ENCODE assay signal across 10 cellular contexts in the genomic region with DNA sequence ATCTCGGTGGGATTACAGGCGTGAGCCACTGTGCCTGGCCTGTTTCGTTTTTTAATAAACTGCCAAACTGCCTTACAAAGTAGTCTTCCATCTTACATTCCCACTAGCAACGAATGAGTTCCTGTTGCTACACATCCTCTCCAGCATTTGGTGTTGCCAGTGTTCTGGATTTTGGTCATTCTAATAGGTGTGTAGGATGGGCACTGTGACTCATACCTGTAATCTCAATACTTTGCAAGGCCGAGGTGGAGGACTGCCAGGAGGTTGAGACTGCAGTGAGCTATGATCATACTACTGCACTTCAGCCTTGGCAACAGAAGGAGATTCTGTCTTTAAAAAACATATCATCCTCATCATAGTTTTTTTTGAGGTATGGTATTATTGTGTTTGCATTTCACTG. TPM values are rescaled to one million over a fixed set of nuclear protein-coding genes. Genes with fewer than 3 reads are reported as not detected.
A peak's percentile ranks its signal among the peaks of the same experiment; 100 is the strongest.
DNase-seq lines count a peak whose midpoint lies in the region; ATAC-seq, FAIRE-seq and TF ChIP-seq lines count a peak whose summit lies in the region.
"Had no signal": no experiment of that assay in that cellular context is flagged by ENCODE, and none has a peak within 500 bp of the region (broad histone marks: within the 10 kb centered on the region; RNA-seq: fewer than 3 reads in every experiment).

No MANE protein-coding gene starts in this region.

- RAD21 ChIA-PET in HCT116 (lab: Charles Lee; ENCODE audit: low non-redundant PET in 1 of 2, low total read pairs in 2 of 2, uncharacterized antibody in 2 of 2, unreplicated experiment in 2 of 2) = no interaction called here

- FAIRE-seq in RCC 7860 (lab: Jason Lieb, UNC) = peak; percentile 15

- H3K27me3 ChIP-seq in HCT116 (ENCODE audit: insufficient read depth, low read length) (no peaks in the 10 kb centered on the region), right lobe of liver (no peaks in the 10 kb centered on the region), GM23338 (ENCODE audit: insufficient read depth) (no peaks in the 10 kb centered on the region)

- no peaks in the 10 kb centered on the region; the same call in 2 of the 3 replicates for H3K36me3 Mint-ChIP-seq in GM23338 (ENCODE audit: low read depth)

- intact Hi-C loops in HCT116 (cut with micrococcal nuclease) = no loop called here
- intact Hi-C loops in right lobe of liver (cut with DNase I) = loop anchor here in 1 of 2 donors (5.0 kb wide), 1 partner anchor 77 kb away; no protein-coding TSS in a partner anchor

- H3K79me2 ChIP-seq in HCT116 (ENCODE audit: insufficient read depth, low read length) (no peaks in the 10 kb centered on the region), GM23338 (replicated peaks; ENCODE audit: insufficient read depth) (no peaks in the 10 kb centered on the region)

- H3K36me3 ChIP-seq in HCT116 (ENCODE audit: control insufficient read depth in 1 of 2, insufficient read depth in 2 of 2, low read length in 2 of 2) = no peaks in the 10 kb centered on the region
- no peaks in the 10 kb centered on the region for H3K36me3 ChIP-seq in right lobe of liver
- no peaks in the 10 kb centered on the region for H3K36me3 ChIP-seq in GM23338 (ENCODE audit: insufficient read depth)

- POLR2A ChIA-PET in HCT116 (lab: Charles Lee) = interaction anchor here (0.7 kb wide), 1 partner anchor 79 kb away, joined by 3 read pairs; no protein-coding TSS in a partner anchor

- no peak overlapping the region for H3K4me3 ChIP-seq in HCT116 (replicated peaks in 1 of 2; ENCODE audit: low read depth in 1 of 2, low read length in 2 of 2)
- no peak overlapping the region for H3K4me3 ChIP-seq in right lobe of liver
- no peak overlapping the region for H3K4me3 ChIP-seq in GM23338

- TF ChIP-seq CTCF in HCT116 (IDR thresholded peaks at IDR 0.05 in 2 of 3, conservative IDR thresholded peaks at IDR 0.05 in 1 of 3; ENCODE audit: borderline replicate concordance in 1 of 3, insufficient read depth in 1 of 3, low read depth in 2 of 3, low read length in 2 of 3) = no peak
- TF ChIP-seq CTCF in right lobe of liver (IDR thresholded peaks at IDR 0.05) = no peak
- TF ChIP-seq CTCF in GM23338 (conservative IDR thresholded peaks at IDR 0.05; ENCODE audit: low read depth in 2 of 2) = no peak

- no peaks in the 10 kb centered on the region for H3K9me3 ChIP-seq in HCT116 (ENCODE audit: control insufficient read depth in 1 of 2, insufficient read depth in 1 of 2, low read depth in 1 of 2, low read length in 2 of 2)
- H3K9me3 ChIP-seq in right lobe of liver = no peaks in the 10 kb centered on the region

- no peaks in the 10 kb centered on the region for H3K9me3 Mint-ChIP-seq in GM23338

- TF ChIP-seq POLR2A in HCT116 (IDR thresholded peaks at IDR 0.05; ENCODE audit: borderline replicate concordance, extremely low read depth, insufficient read depth, insufficient read length) (no peak), right lobe of liver (IDR thresholded peaks at IDR 0.05) (no peak)

- no peak overlapping the region for H3K9ac ChIP-seq in HCT116 (ENCODE audit: low read length)
- H3K9ac ChIP-seq: KMS-11 had no signal

- peaks cover 3% of the 10 kb centered on the region for H3K27me3 Mint-ChIP-seq in GM23338 (ENCODE audit: insufficient read depth, low read depth, poor library complexity)

- H3K4me2 ChIP-seq in HCT116 (ENCODE audit: low read length) (peak overlapping the region; percentile 19; the same call in 1 of the 2 replicates), GM23338 (no peak overlapping the region)
- H3K4me2 ChIP-seq: KMS-11 had no signal

- DNase-seq in HCT116 (ENCODE audit: low read depth, low spot score) (peak; percentile 48), RCC 7860 (ENCODE audit: low spot score) (peak; percentile 54), right lobe of liver (peak in 1 of 3 donors; percentile 77), GM23338 (ENCODE audit: low spot score) (no peak)
- no peak for DNase-seq in stimulated activated CD4-positive, alpha-beta T cell treated with anti-CD3 and anti-CD28 coated beads, Interleukin-12 subunit alpha, Interleukin-12 subunit beta, amount 100 ng/mL, for 4 hours
- DNase-seq: DND-41 had no signal

- no peak overlapping the region for H2AFZ ChIP-seq in HCT116 (ENCODE audit: low read depth, low read length, poor library complexity, severe bottlenecking)
- H2AFZ ChIP-seq in GM23338 = no peak overlapping the region

- BruUV-seq in HCT116 (replicated peaks; lab: Mats Ljungman, UMichigan) = no TSS peak

- CTCF ChIA-PET in HCT116 (lab: Charles Lee) = interaction anchor here (0.9 kb wide), 2 partner anchors 22 to 24 kb away, joined by 3 to 5 read pairs; no protein-coding TSS in a partner anchor

- H3K27ac ChIP-seq in HCT116 (ENCODE audit: low read depth, low read length) = no peak overlapping the region
- H3K27ac ChIP-seq in right lobe of liver = no peak overlapping the region
- no peak overlapping the region for H3K27ac ChIP-seq in GM23338 (ENCODE audit: low read depth)
- H3K27ac ChIP-seq: KMS-11 had no signal

- H3F3A ChIP-seq in GM23338 (replicated peaks; ENCODE audit: low read depth) = no peaks in the 10 kb centered on the region

- 66% methylated on average over 5 of the region's 5 CpGs for WGBS in right lobe of liver (ENCODE audit: insufficient coverage, low coverage, low lambda C conversion rate, missing lambda C conversion rate)

- TF ChIP-seq RAD21 in HCT116 (IDR thresholded peaks at IDR 0.05; ENCODE audit: low read depth) = no peak

- ATAC-seq in GM18508 (IDR thresholded peaks at IDR 0.05; ENCODE audit: insufficient read depth, unreplicated experiment) (peak; percentile 71), HCT116 (peak; percentile 82), right lobe of liver (peak; percentile 27 to 99 (median 56)), GM23338 (no peak), GM19397 (IDR thresholded peaks at IDR 0.05; ENCODE audit: unreplicated experiment) (no peak), HG02763 (IDR thresholded peaks at IDR 0.05; ENCODE audit: unreplicated experiment) (no peak)

- no peak overlapping the region for H3K27ac Mint-ChIP-seq in GM23338

- H3K4me3 Mint-ChIP-seq in GM23338 = no peak overlapping the region

- H4K20me1 ChIP-seq in HCT116 (ENCODE audit: insufficient read depth) (no peaks in the 10 kb centered on the region), GM23338 (replicated peaks; ENCODE audit: insufficient read depth) (peaks cover 3% of the 10 kb centered on the region; the same call in 1 of the 2 replicates)

- H3K4me1 ChIP-seq in HCT116 (ENCODE audit: control insufficient read depth in 1 of 2, insufficient read depth in 2 of 2, low read length in 2 of 2) (peaks cover 23 to 24% of the 10 kb centered on the region in 2 experiments), right lobe of liver (no peaks in the 10 kb centered on the region), GM23338 (ENCODE audit: insufficient read depth) (no peaks in the 10 kb centered on the region)

- no peaks in the 10 kb centered on the region for H3K9me2 ChIP-seq in HCT116 (ENCODE audit: insufficient read depth)
- H3K9me2 ChIP-seq in GM23338 (ENCODE audit: insufficient read depth) = no peaks in the 10 kb centered on the region

- H3K4me1 Mint-ChIP-seq in GM23338 = peaks cover 5% of the 10 kb centered on the region; the same call in 2 of the 3 replicates

TF ChIP-seq in HCT116, 20 proteins besides CTCF, POLR2A, EP300 and RAD21 (continues in another document):
- TF ChIP-seq, protein P1, sequence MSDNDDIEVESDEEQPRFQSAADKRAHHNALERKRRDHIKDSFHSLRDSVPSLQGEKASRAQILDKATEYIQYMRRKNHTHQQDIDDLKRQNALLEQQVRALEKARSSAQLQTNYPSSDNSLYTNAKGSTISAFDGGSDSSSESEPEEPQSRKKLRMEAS (IDR thresholded peaks at IDR 0.05) = no peak
- 0 out of 2 replicates have a peak, but pooled peaks have one; percentile 37 for TF ChIP-seq CBX3 (IDR thresholded peaks at IDR 0.05; ENCODE audit: low read depth)
- peak; percentile 44 for TF ChIP-seq JUND (IDR thresholded peaks at IDR 0.05)
- TF ChIP-seq ZFX (IDR thresholded peaks at IDR 0.05) = no peak
- no peak for TF ChIP-seq EGR1 (IDR thresholded peaks at IDR 0.05; ENCODE audit: low read depth)
- no peak for TF ChIP-seq POLR2AphosphoS5 (IDR thresholded peaks at IDR 0.05; ENCODE audit: low read depth, low read length)
- no peak for TF ChIP-seq SP1 (IDR thresholded peaks at IDR 0.05; ENCODE audit: low read depth)
- TF ChIP-seq YY1 (IDR thresholded peaks at IDR 0.05; ENCODE audit: extremely low read depth, insufficient replicate concordance, low read depth, low read length) = no peak
- peak; percentile 53; the same call in 1 of the 2 replicates for TF ChIP-seq FOSL1 (IDR thresholded peaks at IDR 0.05; ENCODE audit: low read depth)
- no peak for TF ChIP-seq CEBPB (IDR thresholded peaks at IDR 0.05; ENCODE audit: low read depth)

RNA-seq across cellular contexts. Expression of a gene that starts 21.4 kb away (rescaled TPM):
- 15.5 TPM for total RNA-seq in HCT116 (2021; ENCODE audit: unreplicated experiment)
- polyA plus RNA-seq in HCT116 (2012) = 5.6 and 7.8 TPM in 2 replicates
- 10 to 100 TPM in 1 of 6 experiments, 1 to 10 TPM in 5; 8.2 to 10.4 (median 8.8) TPM for total RNA-seq in right lobe of liver
- 19.7 and 20.0 TPM in 2 replicates for total RNA-seq in GM23338 (2014; rRNA removed; shearing (Covaris generic))
- polyA plus RNA-seq in GM23338 (2016; fragmentation: Nextera tagmentation; extraction: Ambion mirVana) = 7.7 and 9.7 TPM in 2 replicates

Comparison
In these comparisons a context has a peak if more than half of its experiments do, and no peak if none do; other contexts are left out.
1. ATAC-seq: peak in GM18508 (single experiment), HCT116 (single experiment) and right lobe of liver (4 of 4); none in GM23338 (single experiment), GM19397 (single experiment) and HG02763 (single experiment).
2. DNase-seq: peak in HCT116 (single experiment) and RCC 7860 (single experiment); none in GM23338 (single experiment) and stimulated activated CD4-positive, alpha-beta T cell treated with anti-CD3 and anti-CD28 coated beads, Interleukin-12 subunit alpha, Interleukin-12 subunit beta, amount 100 ng/mL, for 4 hours (single experiment).